ENCODE assay signal across 21 cellular contexts in genomic region chr6:397056-397455, GRCh38. TPM values are rescaled to one million over a fixed set of nuclear protein-coding genes. Genes with fewer than 3 reads are reported as not detected.
DNase-seq lines count a peak whose midpoint lies in the region; ATAC-seq and TF ChIP-seq lines count a peak whose summit lies in the region.
"Had no signal": no experiment of that assay in that cellular context is flagged by ENCODE, and none has a peak within 500 bp of the region (broad histone marks: within the 10 kb centered on the region; RNA-seq: fewer than 3 reads in every experiment).

No MANE protein-coding gene starts in this region.

- no peak overlapping the region for H3K27ac ChIP-seq in trophoblast cell (ENCODE audit: low read depth, low read length)
- H3K27ac ChIP-seq: body of pancreas, psoas muscle, skin epidermis, uterus had no signal

- peaks cover 29% of the 10 kb centered on the region in 2 experiments for H3K4me1 ChIP-seq in trophoblast cell (ENCODE audit: control insufficient read depth in 1 of 2, insufficient read depth in 2 of 2, low read length in 2 of 2)

- peak; percentile 29 for TF ChIP-seq POLR2A in GM18505 (IDR thresholded peaks at IDR 0.05; ENCODE audit: borderline replicate concordance, extremely low read depth, insufficient read depth, insufficient read length)

- no peak overlapping the region for H2BK5ac ChIP-seq in trophoblast cell (ENCODE audit: low read depth, low read length, poor library complexity)

- no peaks in the 10 kb centered on the region for H3K79me2 ChIP-seq in trophoblast cell (ENCODE audit: control insufficient read depth, insufficient read depth, low read length, poor library complexity)

- H3K36me3 ChIP-seq in trophoblast cell (ENCODE audit: control insufficient read depth in 1 of 2, insufficient read depth in 2 of 2, low read length in 2 of 2), result no peaks in the 10 kb centered on the region
- H3K36me3 ChIP-seq: uterus had no signal

- no peak overlapping the region for H3K4ac ChIP-seq in trophoblast cell (ENCODE audit: low read depth, low read length)

- no peak overlapping the region for H3K18ac ChIP-seq in trophoblast cell (ENCODE audit: low read length)

- no peak overlapping the region for H2BK120ac ChIP-seq in trophoblast cell (ENCODE audit: insufficient read depth, low read length, poor library complexity)

- H2BK12ac ChIP-seq in trophoblast cell (ENCODE audit: low read length), result peak overlapping the region; percentile 6

- no peak overlapping the region for H4K12ac ChIP-seq in trophoblast cell (ENCODE audit: low read depth, low read length)

- no peak overlapping the region for H4K91ac ChIP-seq in trophoblast cell (ENCODE audit: low read depth, low read length)

- H3K14ac ChIP-seq in trophoblast cell (ENCODE audit: low read length), result no peak overlapping the region

- DNase-seq in activated CD8-positive, alpha-beta memory T cell treated with anti-CD3 and anti-CD28 coated beads for 24 hours, result peak; percentile 56
- no peak for DNase-seq in activated CD8-positive, alpha-beta memory T cell treated with anti-CD3 and anti-CD28 coated beads, Interleukin-2, amount 50 U/mL, for 4 hours
- DNase-seq in activated CD8-positive, alpha-beta memory T cell treated with anti-CD3 and anti-CD28 coated beads, Interleukin-2, amount 50 U/mL, for 48 hours, result peak; percentile 53
- DNase-seq in trophoblast cell, result no peak
- no peak for DNase-seq in AG20443 (ENCODE audit: low spot score)
- no peak for DNase-seq in KG1 (lab: John Stamatoyannopoulos, UW)
- DNase-seq: activated gamma-delta T cell treated with Interleukin-2 at 50 U/mL for 16 hours; body of pancreas; CD8-positive, alpha-beta T cell; DMS53; Kasumi-1; NCI-H1092 treated with DMSO at 0.1 percent for 48 hours; NCI-H2029 treated with DMSO at 0.1 percent for 48 hours; psoas muscle; stimulated activated CD4-positive, alpha-beta T cell treated with anti-CD3 and anti-CD28 coated beads, Interleukin-2, amount 100 ng/mL, for 48 hours; substantia nigra; uterus had no signal

- peaks cover 2% of the 10 kb centered on the region for H3K79me1 ChIP-seq in trophoblast cell (ENCODE audit: low read length)

- H4K8ac ChIP-seq in trophoblast cell (ENCODE audit: low read depth, low read length), result no peak overlapping the region

- H3K27me3 ChIP-seq in trophoblast cell (ENCODE audit: insufficient read depth, low read length), result peaks cover 20% of the 10 kb centered on the region

- no peak overlapping the region for H3K4me3 ChIP-seq in trophoblast cell (ENCODE audit: low read depth, low read length)
- H3K4me3 ChIP-seq: body of pancreas, GM23338, psoas muscle, skin epidermis, uterus had no signal

- ATAC-seq in GM18505 (IDR thresholded peaks at IDR 0.05; ENCODE audit: unreplicated experiment), result no peak
- no peak for ATAC-seq in GM18858 (IDR thresholded peaks at IDR 0.05; ENCODE audit: unreplicated experiment)
- ATAC-seq: body of pancreas; CD8-positive, alpha-beta T cell; GM23338; psoas muscle had no signal

- no peak overlapping the region for H3K9ac ChIP-seq in trophoblast cell (ENCODE audit: low read length)

- no peak overlapping the region for H2AFZ ChIP-seq in trophoblast cell (ENCODE audit: insufficient read depth, low read length, poor library complexity)
- H2AFZ ChIP-seq: GM23338 had no signal

- no peaks in the 10 kb centered on the region for H3K9me3 ChIP-seq in trophoblast cell (ENCODE audit: insufficient read depth, low read depth, low read length)
- H3K9me3 ChIP-seq: body of pancreas, psoas muscle, uterus had no signal

- no peak overlapping the region for H3K23ac ChIP-seq in trophoblast cell (ENCODE audit: low read length)

- H3K4me2 ChIP-seq in trophoblast cell (ENCODE audit: low read length), result no peak overlapping the region
- H3K4me2 ChIP-seq: GM23338 had no signal

- no CpG with 5 or more reads among the region's 13 CpGs for WGBS in trophoblast cell (ENCODE audit: extremely low coverage, insufficient coverage, insufficient read length)

- no peak overlapping the region for H2AK5ac ChIP-seq in trophoblast cell (ENCODE audit: low read length)

RNA-seq across cellular contexts. Expression of gene IRF4, which starts 5.5 kb away (rescaled TPM):
- polyA plus RNA-seq in trophoblast cell (2013), result 0.44 and 0.53 TPM in 2 replicates

Comparison
In these comparisons a context has a peak if more than half of its experiments do, and no peak if none do; other contexts are left out.
1. DNase-seq: peak in activated CD8-positive, alpha-beta memory T cell treated with anti-CD3 and anti-CD28 coated beads for 24 hours (single experiment) and activated CD8-positive, alpha-beta memory T cell treated with anti-CD3 and anti-CD28 coated beads, Interleukin-2, amount 50 U/mL, for 48 hours (single experiment); none in activated CD8-positive, alpha-beta memory T cell treated with anti-CD3 and anti-CD28 coated beads, Interleukin-2, amount 50 U/mL, for 4 hours (single experiment), trophoblast cell (0 of 2), AG20443 (single experiment) and KG1 (single experiment).